13 cellular contexts compared by ENCODE assay signal in genomic region chr5:144712090-144712489, GRCh38.
DNase-seq lines count a peak whose midpoint lies in the region; ATAC-seq and TF ChIP-seq lines count a peak whose summit lies in the region.
"Had no signal": no experiment of that assay in that cellular context is flagged by ENCODE, and none has a peak within 500 bp of the region (broad histone marks: within the 10 kb centered on the region; RNA-seq: fewer than 3 reads in every experiment).

No MANE protein-coding gene starts in this region.

- H2AFZ ChIP-seq in OCI-LY7 (ENCODE audit: low read length): no peak overlapping the region
- no peak overlapping the region for H2AFZ ChIP-seq in hepatocyte

- H3K27ac Mint-ChIP-seq in chondrocyte (ENCODE audit: unreplicated experiment): no peak overlapping the region

- TF ChIP-seq CTCF in OCI-LY7 (conservative IDR thresholded peaks at IDR 0.05; ENCODE audit: low read length) (no peak), chondrocyte (IDR thresholded peaks at IDR 0.05) (no peak), hepatocyte (IDR thresholded peaks at IDR 0.05; ENCODE audit: poor library complexity) (no peak)

- 95% methylated on average over 3 of the region's 3 CpGs for WGBS in hepatocyte (ENCODE audit: low lambda C conversion rate, missing lambda C conversion rate)

- H3K9me3 Mint-ChIP-seq in chondrocyte (ENCODE audit: low read depth): peaks cover 7% of the 10 kb centered on the region

- H3K9me3 ChIP-seq in OCI-LY7 (ENCODE audit: low read length) (0 out of 2 replicates have a peak, but pooled peaks cover 3% of the 10 kb centered on the region), hepatocyte (ENCODE audit: low read depth) (no peaks in the 10 kb centered on the region)
- H3K9me3 ChIP-seq: gastrocnemius medialis had no signal

- H4K20me1 ChIP-seq in OCI-LY7 (ENCODE audit: insufficient read depth, low read length) (no peaks in the 10 kb centered on the region), hepatocyte (ENCODE audit: insufficient read depth, poor library complexity, severe bottlenecking) (no peaks in the 10 kb centered on the region)

- CTCF ChIA-PET in OCI-LY7 (lab: Charles Lee; ENCODE audit: unreplicated experiment): no interaction called here

- DNase-seq in OCI-LY7 (ENCODE audit: low spot score) (peak; percentile 50), D341Med (ENCODE audit: low spot score) (no peak), chondrocyte (ENCODE audit: low spot score) (no peak), hepatocyte (ENCODE audit: low spot score) (no peak), T-helper 9 cell (no peak)
- DNase-seq: activated CD8-positive, alpha-beta memory T cell treated with anti-CD3 and anti-CD28 coated beads, Interleukin-2, amount 50 U/mL, for 4 hours; gastrocnemius medialis; GOT3; left cardiac atrium; NCI-H187 treated with DMSO at 0.1 percent for 48 hours had no signal

- ATAC-seq in GM18499 (IDR thresholded peaks at IDR 0.05; ENCODE audit: insufficient read depth, unreplicated experiment) (peak; percentile 79), GM21447 (IDR thresholded peaks at IDR 0.05; ENCODE audit: unreplicated experiment) (peak; percentile 87), HG03108 (IDR thresholded peaks at IDR 0.05; ENCODE audit: unreplicated experiment) (peak; percentile 80)
- ATAC-seq: gastrocnemius medialis, left cardiac atrium had no signal

- H3K4me3 ChIP-seq in OCI-LY7 (ENCODE audit: low read depth, low read length, poor library complexity, severe bottlenecking): no peak overlapping the region
- no peak overlapping the region for H3K4me3 ChIP-seq in hepatocyte
- H3K4me3 ChIP-seq: gastrocnemius medialis had no signal

- no peak overlapping the region for H3K4me3 Mint-ChIP-seq in chondrocyte (ENCODE audit: unreplicated experiment)

- H3K36me3 ChIP-seq in OCI-LY7 (ENCODE audit: insufficient read depth, low read length) (no peaks in the 10 kb centered on the region), hepatocyte (replicated peaks; ENCODE audit: insufficient read depth, low read depth) (no peaks in the 10 kb centered on the region)
- H3K36me3 ChIP-seq: gastrocnemius medialis had no signal

- POLR2A ChIA-PET in OCI-LY7 (lab: Charles Lee): interaction anchor here (0.6 to 1.1 kb wide), 3 partner anchors 13 to 274 kb away, joined by 3 to 4 read pairs (median 3); no protein-coding TSS in a partner anchor

- H3K27ac ChIP-seq in OCI-LY7 (ENCODE audit: low read depth, low read length, poor library complexity, severe bottlenecking): no peak overlapping the region
- no peak overlapping the region for H3K27ac ChIP-seq in hepatocyte
- H3K27ac ChIP-seq: gastrocnemius medialis had no signal

- H3K27me3 Mint-ChIP-seq in chondrocyte (ENCODE audit: low read depth): peaks cover 2% of the 10 kb centered on the region

- H3K4me1 Mint-ChIP-seq in chondrocyte (ENCODE audit: low read depth): no peaks in the 10 kb centered on the region

- no TSS peak for BruUV-seq in OCI-LY7 (replicated peaks; lab: Mats Ljungman, UMichigan)

- H3K4me2 ChIP-seq in OCI-LY7 (ENCODE audit: low read length) (peak overlapping the region; percentile 71), hepatocyte (no peak overlapping the region)

- H3K9me2 ChIP-seq in OCI-LY7 (ENCODE audit: insufficient read depth, low read length) (no peaks in the 10 kb centered on the region), hepatocyte (replicated peaks; ENCODE audit: insufficient read depth) (no peaks in the 10 kb centered on the region)

- H3K79me2 ChIP-seq in OCI-LY7 (ENCODE audit: insufficient read depth, low read depth, low read length) (no peaks in the 10 kb centered on the region), hepatocyte (no peaks in the 10 kb centered on the region)

- peaks cover 29% of the 10 kb centered on the region for H3K4me1 ChIP-seq in OCI-LY7 (ENCODE audit: insufficient read depth, low read length, poor library complexity, severe bottlenecking)
- H3K4me1 ChIP-seq in hepatocyte (ENCODE audit: insufficient read depth): no peaks in the 10 kb centered on the region
- H3K4me1 ChIP-seq: gastrocnemius medialis had no signal

- no peaks in the 10 kb centered on the region for H3K27me3 ChIP-seq in hepatocyte
- H3K27me3 ChIP-seq: gastrocnemius medialis had no signal

- intact Hi-C loops in OCI-LY7 (cut with micrococcal nuclease; ENCODE audit: unreplicated experiment): loop anchor here (5.0 kb wide), 1 partner anchor 165 kb away; no protein-coding TSS in a partner anchor

- H3K36me3 Mint-ChIP-seq in chondrocyte (ENCODE audit: low read depth): peaks cover 2% of the 10 kb centered on the region
